In the genomic region with DNA sequence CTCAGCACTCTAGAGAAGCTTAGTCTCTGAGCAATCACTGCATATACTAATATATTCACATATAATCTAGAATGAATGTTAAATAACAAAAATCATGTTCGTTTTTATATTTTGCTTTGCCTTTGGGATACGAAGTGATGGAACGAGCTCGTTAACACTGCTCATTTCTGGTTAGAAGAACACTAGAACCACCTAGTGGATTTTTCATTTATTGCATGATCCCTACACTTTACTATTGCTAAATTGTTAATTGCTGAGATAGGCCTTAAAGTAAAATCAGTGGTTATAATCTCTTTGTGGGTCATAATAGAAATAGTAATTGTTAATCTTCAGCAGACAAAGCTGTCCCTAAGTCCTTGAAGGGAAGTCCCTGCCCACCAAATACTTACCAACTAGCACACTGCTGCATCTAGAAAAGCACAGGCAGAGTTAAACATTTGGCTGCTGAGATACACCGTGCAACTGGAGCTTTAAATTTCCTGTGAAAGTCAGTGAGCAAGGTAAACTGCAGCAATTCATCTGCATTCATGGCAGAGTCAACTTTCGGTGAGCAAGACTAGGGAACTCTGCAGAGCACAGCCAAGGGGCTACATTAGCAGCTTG, we compare ENCODE assay signal across 8 cellular contexts.
DNase-seq lines count a peak whose midpoint lies in the region; ATAC-seq and TF ChIP-seq lines count a peak whose summit lies in the region.

No MANE protein-coding gene starts in this region.

- H2BK12ac ChIP-seq in mesenchymal stem cell (ENCODE audit: low read length in 2 of 2): no peak overlapping the region

- H2AK5ac ChIP-seq in mesenchymal stem cell (ENCODE audit: low read length, severe bottlenecking): no peak overlapping the region

- H3K23ac ChIP-seq in mesenchymal stem cell (ENCODE audit: low read length in 2 of 2): no peak overlapping the region

- no peaks in the 10 kb centered on the region for H3K9me3 Mint-ChIP-seq in effector memory CD8-positive, alpha-beta T cell

- no peak overlapping the region for H3K27ac Mint-ChIP-seq in effector memory CD8-positive, alpha-beta T cell

- DNase-seq in DMS79 treated with DMSO at 0.1 percent for 48 hours (lab: John Stamatoyannopoulos, UW) (peak; percentile 69), NCI-H748 (lab: John Stamatoyannopoulos, UW; ENCODE audit: unreplicated experiment) (peak; percentile 54), coronary artery (ENCODE audit: low spot score) (no peak), mesenchymal stem cell (peak; percentile 49)
- no peak for DNase-seq in effector memory CD8-positive, alpha-beta T cell
- DNase-seq in activated naive CD4-positive, alpha-beta T cell treated with anti-CD3 and anti-CD28 coated beads, Interleukin-2, amount 50 U/mL, for 16 hours: no peak

- H3K79me1 ChIP-seq in mesenchymal stem cell (replicated peaks; ENCODE audit: low read length, poor library complexity, severe bottlenecking): no peaks in the 10 kb centered on the region

- H3K4me1 ChIP-seq in mesenchymal stem cell (ENCODE audit: control insufficient read depth, insufficient read depth, low read depth, low read length): no peaks in the 10 kb centered on the region

- no peak overlapping the region for H4K91ac ChIP-seq in mesenchymal stem cell (ENCODE audit: low read length)

- peaks cover 0 to 20% of the 10 kb centered on the region in 2 donors for H3K27me3 Mint-ChIP-seq in effector memory CD8-positive, alpha-beta T cell

- no peaks in the 10 kb centered on the region for H3K9me3 ChIP-seq in mesenchymal stem cell (ENCODE audit: control insufficient read depth, low read length)

- no peak overlapping the region for H2BK120ac ChIP-seq in mesenchymal stem cell (ENCODE audit: low read depth, low read length)

- ATAC-seq in GM19455 (IDR thresholded peaks at IDR 0.05; ENCODE audit: unreplicated experiment) (peak; percentile 60), HG03439 (IDR thresholded peaks at IDR 0.05; ENCODE audit: unreplicated experiment) (peak; percentile 83)
- no peak for ATAC-seq in effector memory CD8-positive, alpha-beta T cell (replicated peaks)

- H3K4me3 ChIP-seq in coronary artery (no peak overlapping the region), mesenchymal stem cell (ENCODE audit: insufficient read depth in 1 of 2, low read depth in 1 of 2, low read length in 2 of 2) (no peak overlapping the region)

- no peak overlapping the region for H3K18ac ChIP-seq in mesenchymal stem cell (ENCODE audit: low read depth in 1 of 2, low read length in 2 of 2)

- H2BK5ac ChIP-seq in mesenchymal stem cell (ENCODE audit: low read depth, low read length, poor library complexity, severe bottlenecking): no peak overlapping the region

- H3K14ac ChIP-seq in mesenchymal stem cell (ENCODE audit: low read length in 2 of 2): no peak overlapping the region

- H3K4me3 Mint-ChIP-seq in effector memory CD8-positive, alpha-beta T cell: no peak overlapping the region

- TF ChIP-seq CTCF in coronary artery (IDR thresholded peaks at IDR 0.05): peak; percentile 36

- no peak overlapping the region for H3K9ac ChIP-seq in mesenchymal stem cell (ENCODE audit: low read length)

- no peak overlapping the region for H2BK15ac ChIP-seq in mesenchymal stem cell (ENCODE audit: low read depth, poor library complexity, severe bottlenecking)

- H3K4me1 Mint-ChIP-seq in effector memory CD8-positive, alpha-beta T cell (ENCODE audit: low read depth in 2 of 2): no peaks in the 10 kb centered on the region

- H3K4ac ChIP-seq in mesenchymal stem cell (ENCODE audit: low read depth in 1 of 2, low read length in 2 of 2): no peak overlapping the region

- H3K27me3 ChIP-seq in mesenchymal stem cell (ENCODE audit: control insufficient read depth in 1 of 2, insufficient read depth in 1 of 2, low read length in 2 of 2): peaks cover 0 to 3% of the 10 kb centered on the region in 2 experiments

- H3K36me3 Mint-ChIP-seq in effector memory CD8-positive, alpha-beta T cell (ENCODE audit: insufficient read depth): no peaks in the 10 kb centered on the region

- H3K27ac ChIP-seq in coronary artery (no peak overlapping the region), mesenchymal stem cell (ENCODE audit: low read length, poor library complexity, severe bottlenecking) (no peak overlapping the region)

- H3K4me2 ChIP-seq in mesenchymal stem cell (ENCODE audit: low read length, poor library complexity, severe bottlenecking): no peak overlapping the region

- H3K36me3 ChIP-seq in mesenchymal stem cell (ENCODE audit: control insufficient read depth in 1 of 2, insufficient read depth in 2 of 2, low read depth in 1 of 2, low read length in 2 of 2): no peaks in the 10 kb centered on the region

- H2AFZ ChIP-seq in mesenchymal stem cell (ENCODE audit: low read depth, low read length): no peak overlapping the region

- 57% methylated on average over 2 of the region's 6 CpGs for WGBS in mesenchymal stem cell

- H4K8ac ChIP-seq in mesenchymal stem cell (ENCODE audit: low read length): no peak overlapping the region

Comparison
In these comparisons a context has a peak if more than half of its experiments do, and no peak if none do; other contexts are left out.
1. DNase-seq: peak in DMS79 treated with DMSO at 0.1 percent for 48 hours (single experiment), NCI-H748 (single experiment) and mesenchymal stem cell (single experiment); none in coronary artery (single experiment), effector memory CD8-positive, alpha-beta T cell (0 of 3) and activated naive CD4-positive, alpha-beta T cell treated with anti-CD3 and anti-CD28 coated beads, Interleukin-2, amount 50 U/mL, for 16 hours (single experiment).